Comparison of ENCODE assay signal across 11 cellular contexts in genomic region chr16:8644513-8645140, GRCh38. TPM values are rescaled to one million over a fixed set of nuclear protein-coding genes. Genes with fewer than 3 reads are reported as not detected.
DNase-seq lines count a peak whose midpoint lies in the region; ATAC-seq, FAIRE-seq and TF ChIP-seq lines count a peak whose summit lies in the region.
"Had no signal": no experiment of that assay in that cellular context is flagged by ENCODE, and none has a peak within 500 bp of the region (broad histone marks: within the 10 kb centered on the region; RNA-seq: fewer than 3 reads in every experiment).

No MANE protein-coding gene starts in this region.

- peak; percentile 5 for DNase-seq in stimulated activated CD4-positive, alpha-beta T cell treated with anti-CD3 and anti-CD28 coated beads, Interleukin-15, amount 100 ng/mL, for 24 hours
- DNase-seq in stimulated activated CD4-positive, alpha-beta T cell treated with anti-CD3 and anti-CD28 coated beads, Interleukin-4, amount 100 ng/mL, for 1 hour = no peak
- peak; percentile 27 for DNase-seq in activated CD4-positive, alpha-beta memory T cell treated with anti-CD3 and anti-CD28 coated beads, Interleukin-2, amount 10 ng/mL, durations not matched to agents 7 days and 5 days
- DNase-seq in left lung (peak; percentile 64 to 91), frontal cortex (ENCODE audit: low spot score in 2 of 2) (no peak), progenitor cell of endocrine pancreas (ENCODE audit: low spot score, unreplicated experiment) (no peak), SJCRH30 (no peak)
- no peak for DNase-seq in activated CD4-positive, CD25-positive, alpha-beta regulatory T cell treated with anti-CD3 and anti-CD28 coated beads, Interleukin-2, amount 50 U/mL, for 72 hours
- DNase-seq: esophagus squamous epithelium, NCI-H446 had no signal

- H3K4me3 ChIP-seq in left lung = peak overlapping the region in 1 of 2 donors; percentile 29
- H3K4me3 ChIP-seq in SJCRH30 = no peak overlapping the region
- H3K4me3 ChIP-seq: esophagus squamous epithelium had no signal

- peak overlapping the region; percentile 70 to 92 for H3K27ac ChIP-seq in left lung
- H3K27ac ChIP-seq in SJCRH30 = no peak overlapping the region

- H3K36me3 ChIP-seq in left lung (peaks cover 0 to 90% of the 10 kb centered on the region in 2 donors), SJCRH30 (peaks cover 38% of the 10 kb centered on the region)

- CTCF ChIA-PET in activated CD4-positive, alpha-beta memory T cell treated with anti-CD3 and anti-CD28 coated beads, Interleukin-2, amount 10 ng/mL, durations not matched to agents 7 days and 5 days (lab: Charles Lee) = interaction anchor here (1.0 to 1.7 kb wide), 4 partner anchors 9 to 292 kb away, joined by 3 to 4 read pairs (median 4); no protein-coding TSS in a partner anchor

- ATAC-seq in left lung = peak; percentile 85

- H3K4me3 Mint-ChIP-seq in activated CD4-positive, alpha-beta memory T cell treated with anti-CD3 and anti-CD28 coated beads, Interleukin-2, amount 10 ng/mL, durations not matched to agents 7 days and 5 days = no peak overlapping the region
- H3K4me3 Mint-ChIP-seq in progenitor cell of endocrine pancreas (ENCODE audit: low read depth) = no peak overlapping the region

- intact Hi-C loops in left lung (cut with DNase I) = no loop called here

- H3K4me1 ChIP-seq in left lung = peaks cover 0 to 15% of the 10 kb centered on the region in 2 donors
- no peaks in the 10 kb centered on the region for H3K4me1 ChIP-seq in SJCRH30

- no peak for FAIRE-seq in frontal cortex (lab: Jason Lieb, UNC)

- H3K27me3 ChIP-seq in left lung (no peaks in the 10 kb centered on the region), SJCRH30 (no peaks in the 10 kb centered on the region)
- H3K27me3 ChIP-seq: esophagus squamous epithelium had no signal

- no peaks in the 10 kb centered on the region for H3K9me3 ChIP-seq in left lung
- no peaks in the 10 kb centered on the region for H3K9me3 ChIP-seq in SJCRH30 (replicated peaks)
- H3K9me3 ChIP-seq: esophagus squamous epithelium had no signal

- H3K27ac Mint-ChIP-seq in activated CD4-positive, alpha-beta memory T cell treated with anti-CD3 and anti-CD28 coated beads, Interleukin-2, amount 10 ng/mL, durations not matched to agents 7 days and 5 days = peak overlapping the region; percentile 75
- H3K27ac Mint-ChIP-seq in progenitor cell of endocrine pancreas = no peak overlapping the region

- H3K36me3 Mint-ChIP-seq in activated CD4-positive, alpha-beta memory T cell treated with anti-CD3 and anti-CD28 coated beads, Interleukin-2, amount 10 ng/mL, durations not matched to agents 7 days and 5 days (ENCODE audit: low read depth) = peaks cover 57% of the 10 kb centered on the region
- peaks cover 51% of the 10 kb centered on the region for H3K36me3 Mint-ChIP-seq in progenitor cell of endocrine pancreas (ENCODE audit: insufficient read depth)

- peaks cover 17% of the 10 kb centered on the region for H3K4me1 Mint-ChIP-seq in activated CD4-positive, alpha-beta memory T cell treated with anti-CD3 and anti-CD28 coated beads, Interleukin-2, amount 10 ng/mL, durations not matched to agents 7 days and 5 days
- H3K4me1 Mint-ChIP-seq in progenitor cell of endocrine pancreas (ENCODE audit: low read depth) = no peaks in the 10 kb centered on the region

- POLR2A ChIA-PET in activated CD4-positive, alpha-beta memory T cell treated with anti-CD3 and anti-CD28 coated beads, Interleukin-2, amount 10 ng/mL, durations not matched to agents 7 days and 5 days (lab: Charles Lee) = interaction anchor here (1.3 kb wide), 2 partner anchors 16 to 224 kb away, joined by 4 to 5 read pairs; partner anchors contain the start of gene CARHSP1

- H3K27me3 Mint-ChIP-seq in activated CD4-positive, alpha-beta memory T cell treated with anti-CD3 and anti-CD28 coated beads, Interleukin-2, amount 10 ng/mL, durations not matched to agents 7 days and 5 days = no peaks in the 10 kb centered on the region
- H3K27me3 Mint-ChIP-seq in progenitor cell of endocrine pancreas = no peaks in the 10 kb centered on the region

- no peaks in the 10 kb centered on the region for H3K9me3 Mint-ChIP-seq in activated CD4-positive, alpha-beta memory T cell treated with anti-CD3 and anti-CD28 coated beads, Interleukin-2, amount 10 ng/mL, durations not matched to agents 7 days and 5 days
- no peaks in the 10 kb centered on the region for H3K9me3 Mint-ChIP-seq in progenitor cell of endocrine pancreas (ENCODE audit: low read depth)

- TF ChIP-seq CTCF in left lung (IDR thresholded peaks at IDR 0.05) (peak in 1 of 2 donors; percentile 16), progenitor cell of endocrine pancreas (IDR thresholded peaks at IDR 0.05; ENCODE audit: unreplicated experiment) (no peak)

RNA-seq across cellular contexts. Expression of gene METTL22, which starts 23.1 kb away (rescaled TPM):
- 10 to 100 TPM; 25.7 to 27.6 TPM for total RNA-seq in activated CD4-positive, alpha-beta memory T cell treated with anti-CD3 and anti-CD28 coated beads, Interleukin-2, amount 10 ng/mL, durations not matched to agents 7 days and 5 days
- 10 to 100 TPM; 28.2 to 43.5 TPM for total RNA-seq in left lung
- 7.7 TPM for total RNA-seq in frontal cortex
- total RNA-seq in progenitor cell of endocrine pancreas = 55.4 and 56.5 TPM in 2 replicates
- total RNA-seq in SJCRH30 (2014; rRNA removed; shearing (Covaris generic)) = 11.3 and 15.2 TPM in 2 replicates

RNA-seq across cellular contexts. Expression of gene ABAT, which starts 29.8 kb away (rescaled TPM):
- total RNA-seq in activated CD4-positive, alpha-beta memory T cell treated with anti-CD3 and anti-CD28 coated beads, Interleukin-2, amount 10 ng/mL, durations not matched to agents 7 days and 5 days = 1 to 10 TPM; 5.5 to 5.9 TPM
- total RNA-seq in left lung (10 to 100 TPM in 1 of 2 donors, 1 to 10 TPM in 1; 8.0 to 14.1 TPM), frontal cortex (110 TPM), progenitor cell of endocrine pancreas (24.7 and 26.7 TPM in 2 replicates)
- 79.1 and 80.0 TPM in 2 replicates for total RNA-seq in SJCRH30 (2014; rRNA removed; shearing (Covaris generic))

RNA-seq across cellular contexts. Expression of gene TMEM114, which starts 54.3 kb away (rescaled TPM):
- not detected for total RNA-seq in activated CD4-positive, alpha-beta memory T cell treated with anti-CD3 and anti-CD28 coated beads, Interleukin-2, amount 10 ng/mL, durations not matched to agents 7 days and 5 days
- total RNA-seq in left lung = not detected
- not detected for total RNA-seq in frontal cortex
- 1.8 TPM in 2 replicates for total RNA-seq in progenitor cell of endocrine pancreas
- total RNA-seq in SJCRH30 (2014; rRNA removed; shearing (Covaris generic)) = not detected in 2 replicates
- total RNA-seq: esophagus squamous epithelium, liver had no signal

Comparison
In these comparisons a context has a peak if more than half of its experiments do, and no peak if none do; other contexts are left out.
1. DNase-seq: peak in stimulated activated CD4-positive, alpha-beta T cell treated with anti-CD3 and anti-CD28 coated beads, Interleukin-15, amount 100 ng/mL, for 24 hours (single experiment), activated CD4-positive, alpha-beta memory T cell treated with anti-CD3 and anti-CD28 coated beads, Interleukin-2, amount 10 ng/mL, durations not matched to agents 7 days and 5 days (single experiment) and left lung (2 of 2); none in stimulated activated CD4-positive, alpha-beta T cell treated with anti-CD3 and anti-CD28 coated beads, Interleukin-4, amount 100 ng/mL, for 1 hour (single experiment), frontal cortex (0 of 2), activated CD4-positive, CD25-positive, alpha-beta regulatory T cell treated with anti-CD3 and anti-CD28 coated beads, Interleukin-2, amount 50 U/mL, for 72 hours (single experiment), progenitor cell of endocrine pancreas (single experiment) and SJCRH30 (0 of 2).